In the genomic region with DNA sequence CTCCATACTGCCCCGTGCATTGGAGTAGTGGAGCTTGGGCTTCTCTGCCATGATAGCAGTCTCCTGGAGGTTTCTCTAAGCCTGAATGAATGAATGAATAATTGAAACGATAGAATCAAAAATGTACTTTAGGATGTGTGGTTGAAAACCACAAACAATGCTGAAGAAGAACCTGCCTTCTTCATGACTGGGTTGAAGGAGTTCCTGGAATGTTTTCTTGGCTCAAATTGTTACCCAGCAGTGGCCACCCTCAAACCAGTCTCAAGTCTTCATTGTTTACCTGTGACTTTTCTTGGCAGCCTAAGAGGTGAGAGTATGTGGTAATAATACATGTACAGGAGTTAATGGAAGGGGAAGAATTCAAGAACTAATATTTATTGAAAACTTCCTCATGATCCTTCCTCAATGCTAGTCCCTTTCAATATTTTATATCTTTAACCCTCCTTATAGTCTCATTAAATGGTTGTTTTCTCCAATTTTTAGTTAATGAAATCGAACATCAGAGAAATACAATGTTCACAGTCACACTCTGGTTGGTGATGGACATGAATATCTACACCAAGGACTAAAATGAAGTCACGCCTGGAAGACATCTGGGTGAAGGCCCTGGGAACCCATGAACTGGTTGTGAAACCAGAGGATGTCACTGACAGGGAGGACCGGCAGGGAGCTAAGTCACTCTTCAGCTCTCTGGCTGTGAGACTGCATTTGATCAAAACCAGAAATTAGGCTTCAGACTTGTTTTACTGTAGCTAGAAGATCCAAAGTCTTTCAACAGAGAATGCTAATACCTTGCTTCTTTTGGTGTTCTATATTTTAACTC, we compare ENCODE assay signal across 1 cellular context.
TF ChIP-seq lines count a peak whose summit lies in the region.

Gene GSTA5 (minus strand): TSS at position 51 of the 823 bp plus-strand sequence.

TF ChIP-seq in HepG2, 621 proteins besides CTCF, POLR2A, EP300 and RAD21:
- TF ChIP-seq ZNF263 (CRISPR knock-in tag; IDR thresholded peaks at IDR 0.05) (0 out of 2 replicates have a peak, but pooled peaks have one; percentile 40), FOXO4 (CRISPR knock-in tag; conservative IDR thresholded peaks at IDR 0.05) (no peak)
